ENCODE assay signal across 20 cellular contexts in genomic region chr10:127119901-127120300, GRCh38.
DNase-seq lines count a peak whose midpoint lies in the region; ATAC-seq and TF ChIP-seq lines count a peak whose summit lies in the region.
"Had no signal": no experiment of that assay in that cellular context is flagged by ENCODE, and none has a peak within 500 bp of the region (broad histone marks: within the 10 kb centered on the region; RNA-seq: fewer than 3 reads in every experiment).

No MANE protein-coding gene starts in this region.

- peak overlapping the region; percentile 55 for H3K27ac Mint-ChIP-seq in glutamatergic neuron (ENCODE audit: unreplicated experiment)
- H3K27ac Mint-ChIP-seq: CD14-positive monocyte; CD4-positive, alpha-beta T cell; CD8-positive, alpha-beta memory T cell; HFFc6 had no signal

- H3K4me3 Mint-ChIP-seq in glutamatergic neuron (ENCODE audit: unreplicated experiment), result no peak overlapping the region
- H3K4me3 Mint-ChIP-seq: CD14-positive monocyte; CD4-positive, alpha-beta T cell; CD8-positive, alpha-beta memory T cell; HFFc6 had no signal

- H3K36me3 Mint-ChIP-seq in glutamatergic neuron (ENCODE audit: unreplicated experiment), result no peaks in the 10 kb centered on the region
- H3K36me3 Mint-ChIP-seq: CD14-positive monocyte; CD8-positive, alpha-beta memory T cell had no signal

- H3K9me3 Mint-ChIP-seq in glutamatergic neuron (ENCODE audit: unreplicated experiment), result peaks cover 3% of the 10 kb centered on the region
- H3K9me3 Mint-ChIP-seq: CD14-positive monocyte, HFFc6 had no signal

- no peak for TF ChIP-seq CTCF in glutamatergic neuron (IDR thresholded peaks at IDR 0.05; ENCODE audit: partially characterized antibody, unreplicated experiment)

- peaks cover 25% of the 10 kb centered on the region for H3K4me1 Mint-ChIP-seq in glutamatergic neuron (ENCODE audit: low read depth, unreplicated experiment)
- H3K4me1 Mint-ChIP-seq: CD14-positive monocyte; CD8-positive, alpha-beta memory T cell had no signal

- peak; percentile 37 for ATAC-seq in left ventricle myocardium superior
- ATAC-seq in Right ventricle myocardium superior (ENCODE audit: poor library complexity), result no peak
- no peak for ATAC-seq in GM21529 (IDR thresholded peaks at IDR 0.05; ENCODE audit: unreplicated experiment)
- ATAC-seq: A549 had no signal

- intact Hi-C loops in left ventricle myocardium superior (cut with micrococcal nuclease), result no loop called here
- intact Hi-C loops in Right ventricle myocardium superior (cut with DNase I), result no loop called here

- H3K27me3 Mint-ChIP-seq in glutamatergic neuron (ENCODE audit: unreplicated experiment), result peaks cover 3% of the 10 kb centered on the region
- H3K27me3 Mint-ChIP-seq: CD4-positive, alpha-beta T cell; CD8-positive, alpha-beta memory T cell had no signal

- DNase-seq in NCI-H82 (lab: John Stamatoyannopoulos, UW) (peak; percentile 31), NCI-H82 treated with DMSO at 0.1 percent for 48 hours (lab: John Stamatoyannopoulos, UW; ENCODE audit: unreplicated experiment) (no peak), left ventricle myocardium superior (no peak), Right ventricle myocardium superior (no peak), glutamatergic neuron (no peak), putamen (ENCODE audit: low spot score) (no peak)
- DNase-seq: 8988T; ACHN; AML-193; BE2C; CD4-positive, alpha-beta T cell; CD8-positive, alpha-beta memory T cell; DMS53; DMS79 treated with DMSO at 0.1 percent for 48 hours; GF-D8; GOT3; HFFc6 had no signal
